ENCODE assay signal across 8 cellular contexts in the genomic region with DNA sequence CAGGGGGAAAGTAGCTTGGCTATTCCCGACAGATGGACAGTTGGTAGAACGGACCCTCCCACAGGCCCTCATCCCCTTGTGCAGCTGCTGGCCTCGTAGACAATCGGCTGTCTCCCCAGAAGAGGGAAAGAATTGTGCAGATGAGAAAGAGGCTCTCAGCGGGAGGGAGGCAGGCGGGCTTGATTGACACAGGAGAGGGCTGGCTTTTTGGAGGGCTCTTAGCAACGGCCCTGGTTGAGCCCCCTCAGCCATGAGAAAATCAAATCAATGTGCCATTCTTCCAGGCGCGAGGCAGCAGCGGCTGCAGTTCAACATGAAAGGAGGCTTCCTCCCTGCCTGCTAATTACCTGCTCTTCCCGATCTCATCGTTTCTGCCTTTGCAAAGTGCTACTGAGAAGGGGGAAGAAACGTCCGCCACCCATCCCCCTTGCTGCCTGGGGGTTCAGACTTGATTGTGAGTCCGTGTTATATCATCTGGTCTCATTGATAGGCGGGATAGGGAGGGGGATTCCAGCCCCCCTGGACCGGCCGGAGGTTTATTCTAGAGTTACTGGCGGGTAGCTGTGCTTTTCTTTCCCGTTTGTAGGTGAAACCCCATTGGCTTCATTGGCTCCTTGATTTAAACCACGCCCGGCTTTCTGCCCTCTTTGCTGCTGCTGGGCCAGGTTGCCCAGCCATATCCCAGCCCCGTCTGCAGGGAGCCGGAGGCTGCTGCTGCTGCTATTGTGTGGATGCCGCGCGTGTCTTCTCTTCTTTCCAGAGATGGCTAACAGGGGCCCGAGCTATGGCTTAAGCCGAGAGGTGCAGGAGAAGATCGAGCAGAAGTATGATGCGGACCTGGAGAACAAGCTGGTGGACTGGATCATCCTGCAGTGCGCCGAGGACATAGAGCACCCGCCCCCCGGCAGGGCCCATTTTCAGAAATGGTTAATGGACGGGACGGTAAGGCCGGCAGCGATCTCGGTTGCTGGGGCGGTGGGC. TPM values are rescaled to one million over a fixed set of nuclear protein-coding genes. Genes with fewer than 3 reads are reported as not detected.
A peak's percentile ranks its signal among the peaks of the same experiment; 100 is the strongest.
DNase-seq lines count a peak whose midpoint lies in the region; ATAC-seq and TF ChIP-seq lines count a peak whose summit lies in the region.

Gene TAGLN3 (plus strand): TSS at position 262 of the 981 bp plus-strand sequence. CDS start 501 bp downstream, at position 763.

- H3K27ac ChIP-seq in hepatocyte = peak within 1 kb of the TSS; percentile 6

- H3K36me3 ChIP-seq in hepatocyte (replicated peaks; ENCODE audit: insufficient read depth, low read depth) = no peaks in the 10 kb centered on the region

- peaks cover 43% of the 10 kb centered on the region for H3K27me3 Mint-ChIP-seq in progenitor cell of endocrine pancreas

- H3K9me3 ChIP-seq in hepatocyte (ENCODE audit: low read depth) = no peaks in the 10 kb centered on the region

- no peak within 1 kb of the TSS for H3K27ac Mint-ChIP-seq in progenitor cell of endocrine pancreas

- ATAC-seq in GM21515 (IDR thresholded peaks at IDR 0.05; ENCODE audit: unreplicated experiment) (no peak), HG03135 (IDR thresholded peaks at IDR 0.05; ENCODE audit: unreplicated experiment) (no peak)

- H3K9me2 ChIP-seq in hepatocyte (replicated peaks; ENCODE audit: insufficient read depth) = no peaks in the 10 kb centered on the region

- no peaks in the 10 kb centered on the region for H4K20me1 ChIP-seq in hepatocyte (ENCODE audit: insufficient read depth, poor library complexity, severe bottlenecking)

- H3K4me1 Mint-ChIP-seq in progenitor cell of endocrine pancreas (ENCODE audit: low read depth) = peaks cover 22% of the 10 kb centered on the region

- H3K4me2 ChIP-seq in hepatocyte = peak within 1 kb of the TSS; percentile 95

- peak within 1 kb of the TSS; percentile 78 for H3K4me3 Mint-ChIP-seq in progenitor cell of endocrine pancreas (ENCODE audit: low read depth)

- TF ChIP-seq CTCF in hepatocyte (IDR thresholded peaks at IDR 0.05; ENCODE audit: poor library complexity) = no peak
- TF ChIP-seq CTCF in progenitor cell of endocrine pancreas (IDR thresholded peaks at IDR 0.05; ENCODE audit: unreplicated experiment) = no peak

- no peaks in the 10 kb centered on the region for H3K36me3 Mint-ChIP-seq in progenitor cell of endocrine pancreas (ENCODE audit: insufficient read depth)

- peak; percentile 20 for DNase-seq in stimulated activated CD4-positive, alpha-beta T cell treated with anti-CD3 and anti-CD28 coated beads, Interleukin-15, amount 100 ng/mL, for 24 hours
- no peak for DNase-seq in stimulated activated CD4-positive, alpha-beta T cell treated with anti-CD3 and anti-CD28 coated beads, Interleukin-4, amount 100 ng/mL, for 1 hour
- peak; percentile 68 for DNase-seq in NCI-H1694 treated with DMSO at 0.1 percent for 48 hours (lab: John Stamatoyannopoulos, UW)
- peak; percentile 17 for DNase-seq in amniotic epithelial cell (ENCODE audit: low read depth)
- DNase-seq in hepatocyte (ENCODE audit: low spot score) = peak; percentile 45
- no peak for DNase-seq in progenitor cell of endocrine pancreas (ENCODE audit: low spot score, unreplicated experiment)

- WGBS in hepatocyte (ENCODE audit: low lambda C conversion rate, missing lambda C conversion rate) = 6% methylated on average over 41 of the region's 41 CpGs

- H3K4me3 ChIP-seq in hepatocyte = peak within 1 kb of the TSS; percentile 70

- peaks cover 5% of the 10 kb centered on the region for H3K4me1 ChIP-seq in hepatocyte (ENCODE audit: insufficient read depth)

- no peaks in the 10 kb centered on the region for H3K9me3 Mint-ChIP-seq in progenitor cell of endocrine pancreas (ENCODE audit: low read depth)

- peaks cover 18% of the 10 kb centered on the region for H3K27me3 ChIP-seq in hepatocyte

- no peaks in the 10 kb centered on the region for H3K79me2 ChIP-seq in hepatocyte

- H2AFZ ChIP-seq in hepatocyte = peak within 1 kb of the TSS; percentile 84

RNA-seq across cellular contexts. Expression of gene TAGLN3, which starts in this region (rescaled TPM):
- 1.9 and 2.1 TPM in 2 replicates for total RNA-seq in hepatocyte
- polyA plus RNA-seq in hepatocyte = 0.51 and 1.9 TPM in 2 replicates
- total RNA-seq in progenitor cell of endocrine pancreas = 7.4 and 9.0 TPM in 2 replicates

Comparison
In these comparisons a context has a peak if more than half of its experiments do, and no peak if none do; other contexts are left out.
1. DNase-seq: peak in stimulated activated CD4-positive, alpha-beta T cell treated with anti-CD3 and anti-CD28 coated beads, Interleukin-15, amount 100 ng/mL, for 24 hours (single experiment), NCI-H1694 treated with DMSO at 0.1 percent for 48 hours (single experiment), amniotic epithelial cell (single experiment) and hepatocyte (single experiment); none in stimulated activated CD4-positive, alpha-beta T cell treated with anti-CD3 and anti-CD28 coated beads, Interleukin-4, amount 100 ng/mL, for 1 hour (single experiment) and progenitor cell of endocrine pancreas (single experiment).